In the genomic region with DNA sequence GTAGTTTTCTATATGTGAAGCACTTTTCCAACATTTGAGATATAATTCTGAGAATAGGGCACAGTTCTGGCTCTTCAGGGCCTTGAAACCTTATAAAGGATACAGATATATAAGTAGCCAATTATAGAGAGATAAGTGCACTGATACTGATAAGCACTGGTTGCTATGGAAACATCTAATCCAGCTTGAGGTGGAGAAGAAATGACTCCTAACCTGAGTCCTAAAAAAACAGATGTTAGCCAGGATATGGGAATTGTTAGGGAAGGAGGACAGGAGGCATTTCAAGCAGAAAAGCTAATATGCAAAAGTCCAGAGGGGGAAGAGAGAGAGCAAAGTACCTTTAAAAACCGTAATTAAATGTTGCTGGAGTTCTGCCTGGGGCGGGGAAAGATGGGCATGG, we compare ENCODE assay signal across 21 cellular contexts. TPM values are rescaled to one million over a fixed set of nuclear protein-coding genes. Genes with fewer than 3 reads are reported as not detected.
"Had no signal": no experiment of that assay in that cellular context is flagged by ENCODE, and none has a peak within 500 bp of the region (broad histone marks: within the 10 kb centered on the region; RNA-seq: fewer than 3 reads in every experiment).

No MANE protein-coding gene starts in this region.

- H3K4me3 ChIP-seq: cardiac muscle cell, SK-N-MC had no signal

- ATAC-seq: activated CD4-positive, CD25-positive, alpha-beta regulatory T cell treated with anti-CD3 and anti-CD28 coated beads, Interleukin-2, amount 50 U/mL, for 24 hours; activated CD8-positive, alpha-beta T cell treated with anti-CD3 and anti-CD28 coated beads for 36 hours had no signal

- H3K36me3 Mint-ChIP-seq: activated naive CD8-positive, alpha-beta T cell had no signal

- DNase-seq: activated CD4-positive, alpha-beta T cell treated with anti-CD3 and anti-CD28 coated beads for 4 hours; activated CD8-positive, alpha-beta memory T cell treated with anti-CD3 and anti-CD28 coated beads, Interleukin-2, amount 50 U/mL, for 4 hours; activated CD8-positive, alpha-beta T cell treated with anti-CD3 and anti-CD28 coated beads for 36 hours; activated effector memory CD4-positive, alpha-beta T cell treated with Interleukin-2 at 50 U/mL for 16 hours; activated naive CD4-positive, alpha-beta T cell treated with Interleukin-2 at 50 U/mL for 16 hours; brain microvascular endothelial cell; Kasumi-1; KBM-7; NCI-H1048; NCI-H1694 treated with DMSO at 0.1 percent for 48 hours; NCI-H2029 treated with DMSO at 0.1 percent for 48 hours; NCI-H510A treated with DMSO at 0.1 percent for 48 hours; SIG-M5; SW 1271 had no signal

- H3K27ac Mint-ChIP-seq: activated CD8-positive, alpha-beta T cell treated with anti-CD3 and anti-CD28 coated beads for 36 hours; activated naive CD8-positive, alpha-beta T cell; activated T-helper 1 cell treated with anti-CD3 and anti-CD28 coated beads, Interleukin-12 subunit alpha, Interleukin-12 subunit beta, Interleukin-2, Interleukin-4 antibody, amounts not matched to agents 30 ng/mL and 10 ng/mL and 1 ng/mL, durations not matched to agents 14 hours and 24 hours and 36 hours; T-helper 1 cell treated with Interleukin-12 subunit alpha and Interleukin-12 subunit beta and Interleukin-4 antibody, amounts not matched to agents 30 μg/mL and 1 μg/mL, for 36 hours had no signal

- H3K9me3 Mint-ChIP-seq: activated CD8-positive, alpha-beta T cell treated with anti-CD3 and anti-CD28 coated beads for 36 hours; activated T-helper 1 cell treated with anti-CD3 and anti-CD28 coated beads, Interleukin-12 subunit alpha, Interleukin-12 subunit beta, Interleukin-2, Interleukin-4 antibody, amounts not matched to agents 30 ng/mL and 10 ng/mL and 1 ng/mL, durations not matched to agents 14 hours and 24 hours and 36 hours; T-helper 1 cell treated with Interleukin-12 subunit alpha and Interleukin-12 subunit beta and Interleukin-4 antibody, amounts not matched to agents 30 μg/mL and 1 μg/mL, for 36 hours had no signal

- H3K27me3 ChIP-seq: brain microvascular endothelial cell, cardiac muscle cell had no signal

- H3K36me3 ChIP-seq: brain microvascular endothelial cell had no signal

- H3K27ac ChIP-seq: brain microvascular endothelial cell, cardiac muscle cell, SK-N-MC had no signal

RNA-seq across cellular contexts. Expression of a gene that starts 37.3 kb away (rescaled TPM):
- total RNA-seq: cardiac muscle cell, OCI-LY7 had no signal
